1 cellular context compared by ENCODE assay signal in genomic region chr6:170232186-170233002, GRCh38.
TF ChIP-seq lines count a peak whose summit lies in the region.

No MANE protein-coding gene starts in this region.

TF ChIP-seq in GM23338, 12 proteins besides CTCF, POLR2A, EP300 and RAD21 (continued from another document):
- no peak for TF ChIP-seq ZNF462 (CRISPR knock-in tag; IDR thresholded peaks at IDR 0.05)
